25 cellular contexts compared by ENCODE assay signal in genomic region chr16:89174055-89174827, GRCh38. TPM values are rescaled to one million over a fixed set of nuclear protein-coding genes. Genes with fewer than 3 reads are reported as not detected.
"Had no signal": no experiment of that assay in that cellular context is flagged by ENCODE, and none has a peak within 500 bp of the region (broad histone marks: within the 10 kb centered on the region; RNA-seq: fewer than 3 reads in every experiment).

No MANE protein-coding gene starts in this region.

- H3K4me3 ChIP-seq: adrenal gland, breast epithelium, coronary artery, heart left ventricle, mucosa of descending colon, sigmoid colon, suprapubic skin, vagina had no signal

- H3K27me3 ChIP-seq: adrenal gland, vagina had no signal

- H3K4me3 Mint-ChIP-seq: activated CD4-positive, alpha-beta T cell treated with anti-CD3 and anti-CD28 coated beads for 36 hours; activated T-helper 1 cell treated with anti-CD3 and anti-CD28 coated beads, Interleukin-12 subunit alpha, Interleukin-12 subunit beta, Interleukin-2, Interleukin-4 antibody, amounts not matched to agents 30 ng/mL and 10 ng/mL and 1 ng/mL, durations not matched to agents 14 hours and 24 hours and 36 hours; immature natural killer cell; naive thymus-derived CD8-positive, alpha-beta T cell; stimulated activated naive CD8-positive, alpha-beta T cell treated with anti-CD3 and anti-CD28 coated beads, Interleukin-15, amount 100 ng/mL, for 72 hours had no signal

- DNase-seq: activated CD4-positive, alpha-beta T cell treated with anti-CD3 and anti-CD28 coated beads for 36 hours; activated CD4-positive, alpha-beta T cell treated with anti-CD3 and anti-CD28 coated beads, Interleukin-2, amount 50 U/mL, for 48 hours; activated gamma-delta T cell treated with Interleukin-2 at 50 U/mL for 16 hours; adrenal gland; erythroblast; heart left ventricle; immature natural killer cell; kidney glomerular epithelial cell; mesenchymal stem cell; mucosa of descending colon; naive thymus-derived CD8-positive, alpha-beta T cell; sigmoid colon; stimulated activated naive CD8-positive, alpha-beta T cell treated with anti-CD3 and anti-CD28 coated beads, Interleukin-15, amount 100 ng/mL, for 72 hours; trophoblast cell had no signal

- ATAC-seq: activated CD4-positive, alpha-beta T cell treated with anti-CD3 and anti-CD28 coated beads for 36 hours; activated naive CD4-positive, alpha-beta T cell treated with anti-CD3 and anti-CD28 coated beads, Interleukin-2, amount 50 U/mL, for 72 hours; heart left ventricle; mucosa of descending colon; naive thymus-derived CD8-positive, alpha-beta T cell; stimulated activated naive CD8-positive, alpha-beta T cell treated with anti-CD3 and anti-CD28 coated beads, Interleukin-15, amount 100 ng/mL, for 72 hours had no signal

- H3K36me3 ChIP-seq: adrenal gland, breast epithelium, heart left ventricle, neutrophil, sigmoid colon, suprapubic skin, vagina had no signal

- H3K27me3 Mint-ChIP-seq: naive thymus-derived CD8-positive, alpha-beta T cell had no signal

- H3K9me3 Mint-ChIP-seq: activated naive CD4-positive, alpha-beta T cell treated with anti-CD3 and anti-CD28 coated beads, Interleukin-2, amount 50 U/mL, for 72 hours; activated T-helper 1 cell treated with anti-CD3 and anti-CD28 coated beads, Interleukin-12 subunit alpha, Interleukin-12 subunit beta, Interleukin-2, Interleukin-4 antibody, amounts not matched to agents 30 ng/mL and 10 ng/mL and 1 ng/mL, durations not matched to agents 14 hours and 24 hours and 36 hours; immature natural killer cell; naive thymus-derived CD8-positive, alpha-beta T cell; stimulated activated naive CD8-positive, alpha-beta T cell treated with anti-CD3 and anti-CD28 coated beads, Interleukin-15, amount 100 ng/mL, for 72 hours had no signal

- H3K79me2 ChIP-seq: parathyroid adenoma had no signal

- H2AFZ ChIP-seq: parathyroid adenoma had no signal

- H3K9me3 ChIP-seq: adrenal gland, breast epithelium, heart left ventricle, mucosa of descending colon, neutrophil, sigmoid colon, suprapubic skin, vagina had no signal

- H3K36me3 Mint-ChIP-seq: activated naive CD4-positive, alpha-beta T cell treated with anti-CD3 and anti-CD28 coated beads, Interleukin-2, amount 50 U/mL, for 72 hours; immature natural killer cell; naive thymus-derived CD8-positive, alpha-beta T cell had no signal

- H3K9ac ChIP-seq: parathyroid adenoma had no signal

- H3K27ac Mint-ChIP-seq: activated CD4-positive, alpha-beta T cell treated with anti-CD3 and anti-CD28 coated beads for 36 hours; activated T-helper 1 cell treated with anti-CD3 and anti-CD28 coated beads, Interleukin-12 subunit alpha, Interleukin-12 subunit beta, Interleukin-2, Interleukin-4 antibody, amounts not matched to agents 30 ng/mL and 10 ng/mL and 1 ng/mL, durations not matched to agents 14 hours and 24 hours and 36 hours; immature natural killer cell had no signal

- H3K27ac ChIP-seq: adrenal gland, breast epithelium, coronary artery, heart left ventricle, neutrophil, parathyroid adenoma, sigmoid colon, suprapubic skin, vagina had no signal

RNA-seq across cellular contexts. Expression of gene CDH15, which starts 2.7 kb away (rescaled TPM):
- total RNA-seq: activated CD4-positive, alpha-beta T cell treated with anti-CD3 and anti-CD28 coated beads for 36 hours; activated T-helper 1 cell treated with anti-CD3 and anti-CD28 coated beads, Interleukin-12 subunit alpha, Interleukin-12 subunit beta, Interleukin-2, Interleukin-4 antibody, amounts not matched to agents 30 ng/mL and 10 ng/mL and 1 ng/mL, durations not matched to agents 14 hours and 24 hours and 36 hours; breast epithelium; liver; mucosa of descending colon; naive thymus-derived CD8-positive, alpha-beta T cell; sigmoid colon; T-helper 2 cell treated with Interferon-gamma antibody and Interleukin-4, amounts not matched to agents 100 ng/mL and 5 ng/mL, for 36 hours; vagina had no signal
- polyA plus RNA-seq: immature natural killer cell; naive thymus-derived CD8-positive, alpha-beta T cell had no signal

RNA-seq across cellular contexts. Expression of gene SLC22A31, which starts 26.1 kb away (rescaled TPM):
- total RNA-seq: breast epithelium; frontal cortex; heart left ventricle; naive thymus-derived CD8-positive, alpha-beta T cell; sigmoid colon; vagina had no signal
- polyA plus RNA-seq: immature natural killer cell; naive thymus-derived CD8-positive, alpha-beta T cell had no signal
